ENCODE assay signal across 1 cellular context in the genomic region with DNA sequence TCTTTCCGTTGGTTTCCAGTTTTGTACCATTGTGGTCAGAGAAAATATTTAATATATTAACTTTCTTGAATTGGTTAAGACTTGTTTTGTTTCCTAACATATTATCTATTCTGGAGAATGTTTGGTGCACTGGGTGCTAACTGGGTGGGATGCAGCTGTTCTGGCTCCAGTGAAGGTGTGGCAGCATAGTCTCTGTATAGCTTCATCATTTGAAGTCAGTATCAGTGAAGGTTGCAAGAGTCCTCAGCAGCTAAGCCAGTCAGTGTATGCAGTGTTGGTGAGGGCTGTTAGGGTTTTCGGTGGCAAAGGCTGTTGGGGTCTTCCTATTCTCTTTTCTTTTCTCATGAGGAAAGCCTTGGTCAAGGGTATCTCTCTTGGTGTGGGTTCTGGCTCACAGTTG.
TF ChIP-seq lines count a peak whose summit lies in the region.

No MANE protein-coding gene starts in this region.

TF ChIP-seq in H1, 55 proteins besides CTCF, POLR2A, EP300 and RAD21 (continued from another document):
- TF ChIP-seq TCF12 (IDR thresholded peaks at IDR 0.05; ENCODE audit: low read depth, low read length): no peak
- no peak for TF ChIP-seq ASH2L (IDR thresholded peaks at IDR 0.05; ENCODE audit: low read length)
- TF ChIP-seq HDAC6 (IDR thresholded peaks at IDR 0.05; ENCODE audit: low read depth, low read length): no peak
- TF ChIP-seq KDM1A (IDR thresholded peaks at IDR 0.05; ENCODE audit: borderline replicate concordance, low read length): no peak
- no peak for TF ChIP-seq ZNF274 (IDR thresholded peaks at IDR 0.05; ENCODE audit: borderline replicate concordance, extremely low read depth, low read length)
